Comparison of ENCODE assay signal across 9 cellular contexts in genomic region chr11:123431619-123432018, GRCh38. TPM values are rescaled to one million over a fixed set of nuclear protein-coding genes. Genes with fewer than 3 reads are reported as not detected.
DNase-seq lines count a peak whose midpoint lies in the region; ATAC-seq and TF ChIP-seq lines count a peak whose summit lies in the region.
"Had no signal": no experiment of that assay in that cellular context is flagged by ENCODE, and none has a peak within 500 bp of the region (broad histone marks: within the 10 kb centered on the region; RNA-seq: fewer than 3 reads in every experiment).

No MANE protein-coding gene starts in this region.

- POLR2A ChIA-PET in BJ (lab: Charles Lee) = no interaction called here
- POLR2A ChIA-PET in HEK293 (lab: Yijun Ruan, JAX) = no interaction called here

- peaks cover 7% of the 10 kb centered on the region for H3K27me3 Mint-ChIP-seq in activated naive CD8-positive, alpha-beta T cell treated with anti-CD3 and anti-CD28 coated beads, Interleukin-2, amount 50 U/mL, for 24 hours

- H3K27ac ChIP-seq in HEK293 (ENCODE audit: extremely low read depth, low read depth, low read length) = no peak overlapping the region

- no peaks in the 10 kb centered on the region for H3K9me3 Mint-ChIP-seq in activated naive CD8-positive, alpha-beta T cell treated with anti-CD3 and anti-CD28 coated beads, Interleukin-2, amount 50 U/mL, for 24 hours

- peak overlapping the region; percentile 82 for H3K4me3 Mint-ChIP-seq in activated naive CD8-positive, alpha-beta T cell treated with anti-CD3 and anti-CD28 coated beads, Interleukin-2, amount 50 U/mL, for 24 hours

- ATAC-seq in activated naive CD8-positive, alpha-beta T cell treated with anti-CD3 and anti-CD28 coated beads, Interleukin-2, amount 50 U/mL, for 24 hours = peak; percentile 26
- ATAC-seq in GM18909 (IDR thresholded peaks at IDR 0.05; ENCODE audit: poor library complexity, unreplicated experiment) (no peak), HG02610 (IDR thresholded peaks at IDR 0.05; ENCODE audit: unreplicated experiment) (no peak)
- ATAC-seq: body of pancreas had no signal

- H3K4me3 ChIP-seq in BJ (ENCODE audit: low read depth, low read length) (peak overlapping the region; percentile 82), HEK293 (ENCODE audit: low read depth, low read length) (peak overlapping the region; percentile 72), mononuclear cell (ENCODE audit: low read length) (peak overlapping the region; percentile 70)
- H3K4me3 ChIP-seq: body of pancreas had no signal

- CTCF ChIA-PET in BJ (lab: Yijun Ruan, JAX) (interaction anchor here (0.6 to 1.3 kb wide), 4 partner anchors 38 to 112 kb away, joined by 3 read pairs; no protein-coding TSS in a partner anchor), HEK293 (lab: Yijun Ruan, JAX) (interaction anchor here (1.7 to 2.2 kb wide), 2 partner anchors 24 to 44 kb away, joined by 11 to 12 read pairs; no protein-coding TSS in a partner anchor)

- H3K4me1 Mint-ChIP-seq in activated naive CD8-positive, alpha-beta T cell treated with anti-CD3 and anti-CD28 coated beads, Interleukin-2, amount 50 U/mL, for 24 hours = peaks cover 36% of the 10 kb centered on the region

- H3K36me3 Mint-ChIP-seq in activated naive CD8-positive, alpha-beta T cell treated with anti-CD3 and anti-CD28 coated beads, Interleukin-2, amount 50 U/mL, for 24 hours (ENCODE audit: low read depth) = peaks cover 12% of the 10 kb centered on the region

- DNase-seq in BJ (ENCODE audit: low read depth) (no peak), cerebellar cortex (ENCODE audit: low spot score) (no peak), midbrain (lab: John Stamatoyannopoulos, UW) (no peak)
- DNase-seq in activated naive CD8-positive, alpha-beta T cell treated with anti-CD3 and anti-CD28 coated beads, Interleukin-2, amount 50 U/mL, for 24 hours = no peak

- H3K27ac Mint-ChIP-seq in activated naive CD8-positive, alpha-beta T cell treated with anti-CD3 and anti-CD28 coated beads, Interleukin-2, amount 50 U/mL, for 24 hours = peak overlapping the region; percentile 76

- H3K36me3 ChIP-seq in BJ (ENCODE audit: control insufficient read depth, insufficient read depth, low read length) (no peaks in the 10 kb centered on the region), HEK293 (ENCODE audit: control insufficient read depth in 2 of 2, insufficient read depth in 1 of 2, low read length in 2 of 2) (peaks cover 0 to 6% of the 10 kb centered on the region in 2 experiments; a peak in 1 of 3 replicates)

- H3K9me3 ChIP-seq in HEK293 (ENCODE audit: control insufficient read depth, insufficient read depth, low read depth, low read length) (no peaks in the 10 kb centered on the region), mononuclear cell (ENCODE audit: low read depth, low read length) (no peaks in the 10 kb centered on the region)
- H3K9me3 ChIP-seq: body of pancreas had no signal

- no peaks in the 10 kb centered on the region for H3K4me1 ChIP-seq in HEK293 (ENCODE audit: control insufficient read depth, insufficient read depth, low read length)
- peaks cover 50% of the 10 kb centered on the region for H3K4me1 ChIP-seq in mononuclear cell (ENCODE audit: insufficient read depth, low read length)

- no peaks in the 10 kb centered on the region for H3K27me3 ChIP-seq in BJ (ENCODE audit: control insufficient read depth, insufficient read depth, low read length)
- no peaks in the 10 kb centered on the region for H3K27me3 ChIP-seq in mononuclear cell (ENCODE audit: insufficient read depth, low read length)

- TF ChIP-seq CTCF in BJ (IDR thresholded peaks at IDR 0.05; ENCODE audit: insufficient read depth, low read depth, low read length) (no peak), HEK293 (tag by site-specific recombination; IDR thresholded peaks at IDR 0.05) (no peak)

TF ChIP-seq in HEK293, 187 proteins besides CTCF, POLR2A, EP300 and RAD21:
- TF ChIP-seq YY1 (tag by site-specific recombination; IDR thresholded peaks at IDR 0.05) (no peak), ZBTB44 (tag by site-specific recombination; IDR thresholded peaks at IDR 0.05) (no peak), ZNF2 (tag by site-specific recombination; IDR thresholded peaks at IDR 0.05) (no peak), OSR2 (tag by site-specific recombination; IDR thresholded peaks at IDR 0.05) (no peak), TSHZ1 (tag by site-specific recombination; IDR thresholded peaks at IDR 0.05; ENCODE audit: borderline replicate concordance) (no peak), ZNF513 (tag by site-specific recombination; IDR thresholded peaks at IDR 0.05) (no peak), ZNF341 (tag by site-specific recombination; IDR thresholded peaks at IDR 0.05; ENCODE audit: low read depth) (no peak), ZNF184 (tag by site-specific recombination; IDR thresholded peaks at IDR 0.05) (no peak), ZNF510 (tag by site-specific recombination; IDR thresholded peaks at IDR 0.05; ENCODE audit: insufficient replicate concordance) (no peak), SP2 (tag by site-specific recombination; IDR thresholded peaks at IDR 0.05) (no peak), ZNF707 (tag by site-specific recombination; IDR thresholded peaks at IDR 0.05) (no peak), SCRT1 (tag by site-specific recombination; IDR thresholded peaks at IDR 0.05; ENCODE audit: borderline replicate concordance) (no peak), HOXC10 (CRISPR knock-in tag; IDR thresholded peaks at IDR 0.05) (no peak)

RNA-seq across cellular contexts. Expression of gene GRAMD1B, which starts 1.6 kb away (rescaled TPM):
- 8.7 and 11.7 TPM in 2 replicates for polyA plus RNA-seq in BJ (2011; rRNA removed)
- 9.3 and 12.1 TPM in 2 replicates for polyA minus RNA-seq in BJ (2011; rRNA and poly(A)+ RNA removed)
- 7.1 TPM for total RNA-seq in mononuclear cell
